11 cellular contexts compared by ENCODE assay signal in the genomic region with DNA sequence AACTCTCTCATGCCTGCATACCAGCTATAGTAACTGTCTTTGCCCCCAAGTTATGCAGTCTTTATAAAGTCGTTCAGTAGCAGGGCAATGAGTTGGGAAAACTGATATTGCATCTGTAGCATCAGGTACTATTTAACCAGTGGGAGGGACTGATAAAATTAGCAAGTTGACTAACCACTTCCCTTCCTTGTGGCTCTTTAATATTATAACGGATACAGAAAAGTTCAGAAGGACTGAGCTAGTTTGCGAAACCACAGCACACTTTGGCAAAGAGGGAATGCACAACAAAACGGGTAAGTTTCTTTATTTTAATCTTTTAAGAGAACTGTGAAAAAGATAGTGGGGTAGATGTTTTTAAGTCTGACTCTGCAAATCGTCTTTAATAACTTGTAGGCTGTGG.
DNase-seq lines count a peak whose midpoint lies in the region; ATAC-seq and TF ChIP-seq lines count a peak whose summit lies in the region.
"Had no signal": no experiment of that assay in that cellular context is flagged by ENCODE, and none has a peak within 500 bp of the region (broad histone marks: within the 10 kb centered on the region; RNA-seq: fewer than 3 reads in every experiment).

No MANE protein-coding gene starts in this region.

- H3K27me3 Mint-ChIP-seq in activated naive CD8-positive, alpha-beta T cell treated with anti-CD3 and anti-CD28 coated beads, Interleukin-2, amount 50 U/mL, for 24 hours: peaks cover 7% of the 10 kb centered on the region

- peak overlapping the region; percentile 61 to 94 (median 83) for H3K4me2 ChIP-seq in BLaER1 treated with 17β-estradiol and CSF1 and Interleukin-3, amounts not matched to agents 10 nM and 100 nM

- H3K27ac ChIP-seq in BLaER1 treated with 17β-estradiol and CSF1 and Interleukin-3, amounts not matched to agents 10 nM and 100 nM: peak overlapping the region in 10 of 11 experiments; percentile 44 to 82 (median 72); a peak in 21 of 22 replicates

- no peaks in the 10 kb centered on the region for H3K9me3 Mint-ChIP-seq in activated naive CD8-positive, alpha-beta T cell treated with anti-CD3 and anti-CD28 coated beads, Interleukin-2, amount 50 U/mL, for 24 hours

- peak; percentile 66 for ATAC-seq in GM21390 (IDR thresholded peaks at IDR 0.05; ENCODE audit: unreplicated experiment)
- ATAC-seq in HG03460 (IDR thresholded peaks at IDR 0.05; ENCODE audit: unreplicated experiment): peak; percentile 78
- no peak for ATAC-seq in activated naive CD8-positive, alpha-beta T cell treated with anti-CD3 and anti-CD28 coated beads, Interleukin-2, amount 50 U/mL, for 24 hours
- no peak for ATAC-seq in SK-N-SH treated with all-trans-retinoic acid at 6 μM for 48 hours
- ATAC-seq: T-helper 17 cell had no signal

- H3K4me1 ChIP-seq in BLaER1 treated with 17β-estradiol and CSF1 and Interleukin-3, amounts not matched to agents 10 nM and 100 nM: peaks cover 33 to 62% (median 44%) of the 10 kb centered on the region in 10 experiments

- DNase-seq in activated naive CD8-positive, alpha-beta T cell treated with anti-CD3 and anti-CD28 coated beads, Interleukin-2, amount 50 U/mL, for 24 hours: no peak
- DNase-seq in NCI-H146 treated with DMSO at 0.1 percent for 48 hours (lab: John Stamatoyannopoulos, UW; ENCODE audit: unreplicated experiment) (no peak), COR-L47 (lab: John Stamatoyannopoulos, UW) (no peak), NCI-H1092 treated with DMSO at 0.1 percent for 48 hours (lab: John Stamatoyannopoulos, UW) (no peak)
- DNase-seq: MG63; stimulated activated CD4-positive, alpha-beta T cell treated with anti-CD3 and anti-CD28 coated beads, Interleukin-4, amount 100 ng/mL, for 24 hours; T-helper 17 cell had no signal

- H3K9ac ChIP-seq in BLaER1 treated with 17β-estradiol and CSF1 and Interleukin-3, amounts not matched to agents 10 nM and 100 nM: peak overlapping the region; percentile 58 to 76 (median 65)

- no peaks in the 10 kb centered on the region for H3K36me3 ChIP-seq in BLaER1 treated with 17β-estradiol and CSF1 and Interleukin-3, amounts not matched to agents 10 nM and 100 nM
- H3K36me3 ChIP-seq: MG63 had no signal

- H3K27me3 ChIP-seq in BLaER1 treated with 17β-estradiol and CSF1 and Interleukin-3, amounts not matched to agents 10 nM and 100 nM: no peaks in the 10 kb centered on the region
- H3K27me3 ChIP-seq: MG63 had no signal

- no peak overlapping the region for H3K27ac Mint-ChIP-seq in activated naive CD8-positive, alpha-beta T cell treated with anti-CD3 and anti-CD28 coated beads, Interleukin-2, amount 50 U/mL, for 24 hours
- H3K27ac Mint-ChIP-seq: T-helper 17 cell had no signal

- H3K4me3 ChIP-seq in BLaER1 treated with 17β-estradiol and CSF1 and Interleukin-3, amounts not matched to agents 10 nM and 100 nM: peak overlapping the region; percentile 38 to 71 (median 60)
- H3K4me3 ChIP-seq: MG63 had no signal

- no peaks in the 10 kb centered on the region for H4K20me1 ChIP-seq in BLaER1 treated with 17β-estradiol and CSF1 and Interleukin-3, amounts not matched to agents 10 nM and 100 nM

- H3K4me1 Mint-ChIP-seq in activated naive CD8-positive, alpha-beta T cell treated with anti-CD3 and anti-CD28 coated beads, Interleukin-2, amount 50 U/mL, for 24 hours: peaks cover 29% of the 10 kb centered on the region

- H3K36me3 Mint-ChIP-seq in activated naive CD8-positive, alpha-beta T cell treated with anti-CD3 and anti-CD28 coated beads, Interleukin-2, amount 50 U/mL, for 24 hours (ENCODE audit: low read depth): no peaks in the 10 kb centered on the region

- peak overlapping the region; percentile 63 for H3K4me3 Mint-ChIP-seq in activated naive CD8-positive, alpha-beta T cell treated with anti-CD3 and anti-CD28 coated beads, Interleukin-2, amount 50 U/mL, for 24 hours

- 0 out of 22 replicates have a peak, but pooled peaks cover 0 to 11% (median 0%) of the 10 kb centered on the region in 11 experiments for H3K9me3 ChIP-seq in BLaER1 treated with 17β-estradiol and CSF1 and Interleukin-3, amounts not matched to agents 10 nM and 100 nM (replicated peaks in 1 of 11)
- H3K9me3 ChIP-seq: MG63 had no signal

TF ChIP-seq in SK-N-SH treated with all-trans-retinoic acid at 6 μM for 48 hours, 23 proteins besides CTCF, POLR2A, EP300 and RAD21 (continues in another document):
- TF ChIP-seq, protein P1, sequence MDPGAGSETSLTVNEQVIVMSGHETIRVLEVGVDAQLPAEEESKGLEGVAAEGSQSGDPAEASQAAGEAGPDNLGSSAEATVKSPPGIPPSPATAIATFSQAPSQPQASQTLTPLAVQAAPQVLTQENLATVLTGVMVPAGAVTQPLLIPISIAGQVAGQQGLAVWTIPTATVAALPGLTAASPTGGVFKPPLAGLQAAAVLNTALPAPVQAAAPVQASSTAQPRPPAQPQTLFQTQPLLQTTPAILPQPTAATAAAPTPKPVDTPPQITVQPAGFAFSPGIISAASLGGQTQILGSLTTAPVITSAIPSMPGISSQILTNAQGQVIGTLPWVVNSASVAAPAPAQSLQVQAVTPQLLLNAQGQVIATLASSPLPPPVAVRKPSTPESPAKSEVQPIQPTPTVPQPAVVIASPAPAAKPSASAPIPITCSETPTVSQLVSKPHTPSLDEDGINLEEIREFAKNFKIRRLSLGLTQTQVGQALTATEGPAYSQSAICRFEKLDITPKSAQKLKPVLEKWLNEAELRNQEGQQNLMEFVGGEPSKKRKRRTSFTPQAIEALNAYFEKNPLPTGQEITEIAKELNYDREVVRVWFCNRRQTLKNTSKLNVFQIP (CRISPR knock-in tag; IDR thresholded peaks at IDR 0.05; ENCODE audit: borderline replicate concordance, low read depth): no peak
- TF ChIP-seq ZNF565 (CRISPR knock-in tag; conservative IDR thresholded peaks at IDR 0.05; ENCODE audit: low read depth) (no peak), BACH2 (CRISPR knock-in tag; IDR thresholded peaks at IDR 0.05; ENCODE audit: borderline replicate concordance) (no peak), CSDC2 (CRISPR knock-in tag; IDR thresholded peaks at IDR 0.05) (no peak), ZC3H10 (CRISPR knock-in tag; IDR thresholded peaks at IDR 0.05) (no peak), GLIS3 (CRISPR knock-in tag; IDR thresholded peaks at IDR 0.05) (no peak), ISL1 (CRISPR knock-in tag; IDR thresholded peaks at IDR 0.05) (no peak), ZFP3 (CRISPR knock-in tag; IDR thresholded peaks at IDR 0.05) (no peak)
- TF ChIP-seq, protein P2, sequence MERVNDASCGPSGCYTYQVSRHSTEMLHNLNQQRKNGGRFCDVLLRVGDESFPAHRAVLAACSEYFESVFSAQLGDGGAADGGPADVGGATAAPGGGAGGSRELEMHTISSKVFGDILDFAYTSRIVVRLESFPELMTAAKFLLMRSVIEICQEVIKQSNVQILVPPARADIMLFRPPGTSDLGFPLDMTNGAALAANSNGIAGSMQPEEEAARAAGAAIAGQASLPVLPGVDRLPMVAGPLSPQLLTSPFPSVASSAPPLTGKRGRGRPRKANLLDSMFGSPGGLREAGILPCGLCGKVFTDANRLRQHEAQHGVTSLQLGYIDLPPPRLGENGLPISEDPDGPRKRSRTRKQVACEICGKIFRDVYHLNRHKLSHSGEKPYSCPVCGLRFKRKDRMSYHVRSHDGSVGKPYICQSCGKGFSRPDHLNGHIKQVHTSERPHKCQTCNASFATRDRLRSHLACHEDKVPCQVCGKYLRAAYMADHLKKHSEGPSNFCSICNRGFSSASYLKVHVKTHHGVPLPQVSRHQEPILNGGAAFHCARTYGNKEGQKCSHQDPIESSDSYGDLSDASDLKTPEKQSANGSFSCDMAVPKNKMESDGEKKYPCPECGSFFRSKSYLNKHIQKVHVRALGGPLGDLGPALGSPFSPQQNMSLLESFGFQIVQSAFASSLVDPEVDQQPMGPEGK (CRISPR knock-in tag; IDR thresholded peaks at IDR 0.05; ENCODE audit: borderline replicate concordance): no peak
- TF ChIP-seq, protein P3, sequence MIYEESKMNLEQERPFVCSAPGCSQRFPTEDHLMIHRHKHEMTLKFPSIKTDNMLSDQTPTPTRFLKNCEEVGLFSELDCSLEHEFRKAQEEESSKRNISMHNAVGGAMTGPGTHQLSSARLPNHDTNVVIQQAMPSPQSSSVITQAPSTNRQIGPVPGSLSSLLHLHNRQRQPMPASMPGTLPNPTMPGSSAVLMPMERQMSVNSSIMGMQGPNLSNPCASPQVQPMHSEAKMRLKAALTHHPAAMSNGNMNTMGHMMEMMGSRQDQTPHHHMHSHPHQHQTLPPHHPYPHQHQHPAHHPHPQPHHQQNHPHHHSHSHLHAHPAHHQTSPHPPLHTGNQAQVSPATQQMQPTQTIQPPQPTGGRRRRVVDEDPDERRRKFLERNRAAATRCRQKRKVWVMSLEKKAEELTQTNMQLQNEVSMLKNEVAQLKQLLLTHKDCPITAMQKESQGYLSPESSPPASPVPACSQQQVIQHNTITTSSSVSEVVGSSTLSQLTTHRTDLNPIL (CRISPR knock-in tag; IDR thresholded peaks at IDR 0.05; ENCODE audit: low read depth): no peak
- TF ChIP-seq, protein P4, sequence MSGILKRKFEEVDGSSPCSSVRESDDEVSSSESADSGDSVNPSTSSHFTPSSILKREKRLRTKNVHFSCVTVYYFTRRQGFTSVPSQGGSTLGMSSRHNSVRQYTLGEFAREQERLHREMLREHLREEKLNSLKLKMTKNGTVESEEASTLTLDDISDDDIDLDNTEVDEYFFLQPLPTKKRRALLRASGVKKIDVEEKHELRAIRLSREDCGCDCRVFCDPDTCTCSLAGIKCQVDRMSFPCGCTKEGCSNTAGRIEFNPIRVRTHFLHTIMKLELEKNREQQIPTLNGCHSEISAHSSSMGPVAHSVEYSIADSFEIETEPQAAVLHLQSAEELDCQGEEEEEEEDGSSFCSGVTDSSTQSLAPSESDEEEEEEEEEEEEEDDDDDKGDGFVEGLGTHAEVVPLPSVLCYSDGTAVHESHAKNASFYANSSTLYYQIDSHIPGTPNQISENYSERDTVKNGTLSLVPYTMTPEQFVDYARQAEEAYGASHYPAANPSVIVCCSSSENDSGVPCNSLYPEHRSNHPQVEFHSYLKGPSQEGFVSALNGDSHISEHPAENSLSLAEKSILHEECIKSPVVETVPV (CRISPR knock-in tag; IDR thresholded peaks at IDR 0.05): no peak

Comparison
In these comparisons a context has a peak if more than half of its experiments do, and no peak if none do; other contexts are left out.
1. ATAC-seq: peak in GM21390 (single experiment) and HG03460 (single experiment); none in activated naive CD8-positive, alpha-beta T cell treated with anti-CD3 and anti-CD28 coated beads, Interleukin-2, amount 50 U/mL, for 24 hours (single experiment) and SK-N-SH treated with all-trans-retinoic acid at 6 μM for 48 hours (single experiment).